33 cellular contexts compared by ENCODE assay signal in the genomic region with DNA sequence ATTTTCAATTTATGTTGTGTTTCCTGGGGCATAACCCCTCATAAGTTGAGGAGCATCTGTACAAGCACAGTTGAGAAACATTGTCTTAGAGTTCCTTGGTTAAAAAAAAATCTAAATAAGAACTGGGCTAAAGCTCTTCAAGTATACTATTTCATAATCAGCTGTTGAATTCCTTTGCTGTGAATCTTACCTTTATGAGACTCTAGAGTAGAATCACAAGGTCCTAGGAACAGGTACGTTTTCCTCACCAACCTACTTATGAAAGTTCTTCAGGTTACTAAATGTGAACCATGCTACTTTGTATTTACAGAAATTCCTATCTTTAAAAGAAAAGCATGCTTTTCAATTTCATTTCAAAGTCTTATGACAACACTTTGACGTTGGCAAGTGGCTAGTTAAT. TPM values are rescaled to one million over a fixed set of nuclear protein-coding genes. Genes with fewer than 3 reads are reported as not detected.
DNase-seq lines count a peak whose midpoint lies in the region; ATAC-seq and TF ChIP-seq lines count a peak whose summit lies in the region.
"Had no signal": no experiment of that assay in that cellular context is flagged by ENCODE, and none has a peak within 500 bp of the region (broad histone marks: within the 10 kb centered on the region; RNA-seq: fewer than 3 reads in every experiment).

No MANE protein-coding gene starts in this region.

- BruUV-seq in PC-9 (replicated peaks; lab: Mats Ljungman, UMichigan): no TSS peak

- H3F3A ChIP-seq in PC-9 (ENCODE audit: insufficient read depth, low read depth): peaks cover 18% of the 10 kb centered on the region

- H3K27me3 ChIP-seq in PC-9 (ENCODE audit: insufficient read depth, low read depth) (no peaks in the 10 kb centered on the region), left lung (no peaks in the 10 kb centered on the region), ascending aorta (no peaks in the 10 kb centered on the region)
- H3K27me3 ChIP-seq: cardiac muscle cell, esophagus muscularis mucosa, SJSA1, tibial artery had no signal

- intact Hi-C loops in PC-9 (cut with micrococcal nuclease; ENCODE audit: unreplicated experiment): no loop called here
- intact Hi-C loops in left lung (cut with DNase I): no loop called here
- intact Hi-C loops in ascending aorta (cut with DNase I): loop anchor here (10.0 kb wide), 1 partner anchor 1240 kb away; no protein-coding TSS in a partner anchor

- peak in 1 of 2 experiments; percentile 80 for DNase-seq in PC-9
- DNase-seq in epithelial cell of prostate (ENCODE audit: low read depth, low spot score): peak; percentile 20
- no peak for DNase-seq in left lung
- DNase-seq in ascending aorta (ENCODE audit: low spot score in 2 of 2): no peak
- no peak for DNase-seq in RPMI8226
- no peak for DNase-seq in RKO (ENCODE audit: low spot score)
- DNase-seq in T-helper 1 cell: no peak
- DNase-seq: activated CD4-positive, alpha-beta T cell treated with anti-CD3 and anti-CD28 coated beads for 48 hours; activated naive CD4-positive, alpha-beta T cell treated with anti-CD3 and anti-CD28 coated beads, Interleukin-2, amount 50 U/mL, for 16 hours; anterior cingulate cortex; C1 segment of cervical spinal cord; COR-L47; DMS53; hypothalamus; immature natural killer cell; KG1; left ventricle myocardium superior; midbrain; MM.1S; naive B cell; NCI-H1436; NCI-H2081; NCI-H345; posterior cingulate gyrus; right cardiac atrium; stimulated activated CD4-positive, alpha-beta T cell treated with anti-CD3 and anti-CD28 coated beads, Interleukin-2, amount 100 ng/mL, for 48 hours; tibial artery had no signal

- TF ChIP-seq CTCF in PC-9 (conservative IDR thresholded peaks at IDR 0.05) (no peak), left lung (IDR thresholded peaks at IDR 0.05) (no peak), ascending aorta (IDR thresholded peaks at IDR 0.05) (no peak)

- peak overlapping the region; percentile 52 for H3K4me2 ChIP-seq in PC-9

- no peaks in the 10 kb centered on the region for H3K9me3 ChIP-seq in PC-9 (ENCODE audit: insufficient read depth, low read depth)
- no peaks in the 10 kb centered on the region for H3K9me3 ChIP-seq in left lung
- H3K9me3 ChIP-seq in ascending aorta: no peaks in the 10 kb centered on the region
- H3K9me3 ChIP-seq: esophagus muscularis mucosa, SJSA1, tibial artery had no signal

- H2AFZ ChIP-seq in PC-9: no peak overlapping the region

- H4K20me1 ChIP-seq in PC-9 (ENCODE audit: insufficient read depth): no peaks in the 10 kb centered on the region

- H3K4me3 ChIP-seq in PC-9 (no peak overlapping the region), left lung (no peak overlapping the region), ascending aorta (no peak overlapping the region)
- H3K4me3 ChIP-seq: cardiac muscle cell, esophagus muscularis mucosa, SJSA1, tibial artery had no signal

- no peaks in the 10 kb centered on the region for H3K9me2 ChIP-seq in PC-9 (ENCODE audit: insufficient read depth)

- H3K27ac ChIP-seq in PC-9: peak overlapping the region; percentile 64
- no peak overlapping the region for H3K27ac ChIP-seq in epithelial cell of prostate
- peak overlapping the region; percentile 21 to 81 for H3K27ac ChIP-seq in left lung
- H3K27ac ChIP-seq in ascending aorta: no peak overlapping the region
- H3K27ac ChIP-seq: cardiac muscle cell, esophagus muscularis mucosa, HL-60, SJSA1, tibial artery had no signal

- peak; percentile 79 for ATAC-seq in left lung
- ATAC-seq: activated T-helper 17 cell treated with anti-CD3 and anti-CD28 coated beads, Interleukin-2, amount 50 U/mL, for 72 hours; HCT116; left ventricle myocardium superior; right cardiac atrium had no signal

- H3K79me2 ChIP-seq in PC-9 (ENCODE audit: low read depth): no peaks in the 10 kb centered on the region

- CTCF ChIA-PET in PC-9 (lab: Charles Lee): no interaction called here

- H3K4me1 ChIP-seq in PC-9 (replicated peaks; ENCODE audit: insufficient read depth) (peaks cover 34% of the 10 kb centered on the region), left lung (no peaks in the 10 kb centered on the region), ascending aorta (peaks cover 3 to 20% of the 10 kb centered on the region in 2 donors)

- H3K36me3 ChIP-seq in PC-9 (ENCODE audit: low read depth) (no peaks in the 10 kb centered on the region), left lung (no peaks in the 10 kb centered on the region), ascending aorta (no peaks in the 10 kb centered on the region)
- H3K36me3 ChIP-seq: cardiac muscle cell, esophagus muscularis mucosa, SJSA1, tibial artery had no signal

- POLR2A ChIA-PET in PC-9 (lab: Charles Lee; ENCODE audit: unreplicated experiment): interaction anchor here (0.6 kb wide), 1 partner anchor 117 kb away, joined by 3 read pairs; no protein-coding TSS in a partner anchor

RNA-seq across cellular contexts. Expression of gene SOD3, which starts 20.9 kb away (rescaled TPM):
- total RNA-seq in PC-9 (2021) (6.3 and 7.6 TPM in 2 replicates), left lung (100 to 1,000 TPM in 1 of 2 donors, 10 to 100 TPM in 1; 80.0 to 236 TPM), ascending aorta (893 TPM)
- total RNA-seq: activated T-helper 17 cell treated with anti-CD3 and anti-CD28 coated beads, Interleukin-2, amount 50 U/mL, for 72 hours had no signal

Comparison
In these comparisons a context has a peak if more than half of its experiments do, and no peak if none do; other contexts are left out.
1. H3K27ac ChIP-seq: peak in PC-9 (single experiment) and left lung (2 of 2); none in epithelial cell of prostate (single experiment) and ascending aorta (0 of 2).